Comparison of ENCODE assay signal across 9 cellular contexts in genomic region chr11:62805044-62805892, GRCh38. TPM values are rescaled to one million over a fixed set of nuclear protein-coding genes. Genes with fewer than 3 reads are reported as not detected.
DNase-seq lines count a peak whose midpoint lies in the region; ATAC-seq, FAIRE-seq and TF ChIP-seq lines count a peak whose summit lies in the region.
"Had no signal": no experiment of that assay in that cellular context is flagged by ENCODE, and none has a peak within 500 bp of the region (broad histone marks: within the 10 kb centered on the region; RNA-seq: fewer than 3 reads in every experiment).

Gene NXF1, minus strand, starts transcription at chr11:62805440. Its CDS starts 84 bp downstream, at chr11:62805356.

- FAIRE-seq in keratinocyte (lab: Jason Lieb, UNC) = no peak
- FAIRE-seq: colon had no signal

- H3K36me3 ChIP-seq in keratinocyte (ENCODE audit: control insufficient read depth in 2 of 2, extremely low read depth in 1 of 2, insufficient read depth in 2 of 2, low read length in 2 of 2) = peaks cover 17 to 32% of the 10 kb centered on the region in 2 experiments

- ATAC-seq in GM19025 (IDR thresholded peaks at IDR 0.05; ENCODE audit: low read depth, unreplicated experiment) = peak; percentile 78
- ATAC-seq in HG03280 (IDR thresholded peaks at IDR 0.05; ENCODE audit: unreplicated experiment) = peak; percentile 87

- H3K79me2 ChIP-seq in keratinocyte (ENCODE audit: control insufficient read depth, insufficient read depth, low read length) = peaks cover 22% of the 10 kb centered on the region

- H3K27me3 ChIP-seq in keratinocyte (ENCODE audit: control insufficient read depth, extremely low read depth, insufficient read depth, low read length) = no peaks in the 10 kb centered on the region

- no peaks in the 10 kb centered on the region for H3K9me1 ChIP-seq in keratinocyte (ENCODE audit: control insufficient read depth, extremely low read depth, insufficient read depth, low read length)

- H3K9ac ChIP-seq in keratinocyte (ENCODE audit: control insufficient read depth, extremely low read depth, insufficient read depth, low read length) = peak within 1 kb of the TSS; percentile 96

- H4K20me1 ChIP-seq in keratinocyte (ENCODE audit: control insufficient read depth, extremely low read depth, insufficient read depth, low read length) = peaks cover 6% of the 10 kb centered on the region

- peak in 2 of 3 experiments; percentile 12 to 17 for TF ChIP-seq CTCF in keratinocyte (optimal IDR thresholded peaks at IDR 0.05 in 1 of 3, IDR thresholded peaks at IDR 0.05 in 1 of 3, conservative IDR thresholded peaks at IDR 0.05 in 1 of 3; ENCODE audit: extremely low read depth in 1 of 3, insufficient read depth in 2 of 3, low read length in 3 of 3)

- peak within 1 kb of the TSS; percentile 91 for H2AFZ ChIP-seq in keratinocyte (ENCODE audit: control insufficient read depth, low read length)

- H3K9me3 ChIP-seq in keratinocyte (ENCODE audit: control insufficient read depth, low read depth, low read length) = no peaks in the 10 kb centered on the region

- H3K27ac ChIP-seq in caudate nucleus (ENCODE audit: low read depth, low read length) = peak within 1 kb of the TSS; percentile 84
- peak within 1 kb of the TSS; percentile 80 for H3K27ac ChIP-seq in keratinocyte (ENCODE audit: control insufficient read depth, insufficient read depth, low read length)

- peak within 1 kb of the TSS; percentile 66 to 99 (median 99) for H3K4me3 ChIP-seq in keratinocyte (ENCODE audit: control insufficient read depth in 2 of 3, extremely low read depth in 1 of 3, insufficient read depth in 2 of 3, low read depth in 1 of 3, low read length in 3 of 3)

- DNase-seq in AG20443 (ENCODE audit: low spot score) (peak; percentile 100), NCI-H345 treated with DMSO at 0.1 percent for 48 hours (lab: John Stamatoyannopoulos, UW; ENCODE audit: unreplicated experiment) (peak; percentile 92), caudate nucleus (lab: John Stamatoyannopoulos, UW) (peak; percentile 33 to 96 (median 90)), keratinocyte (ENCODE audit: low read depth, low spot score) (peak; percentile 87)
- DNase-seq in activated CD4-positive, CD25-positive, alpha-beta regulatory T cell (lab: John Stamatoyannopoulos, UW) = peak; percentile 91 to 97 (median 93)
- peak; percentile 91 to 95 (median 92) for DNase-seq in stimulated activated CD4-positive, alpha-beta T cell treated with anti-CD3 and anti-CD28 coated beads, Interleukin-12 subunit alpha, Interleukin-12 subunit beta, amount 100 ng/mL, for 48 hours (ENCODE audit: low read depth in 2 of 3, low spot score in 1 of 3)

- H3K4me1 ChIP-seq in keratinocyte (ENCODE audit: control insufficient read depth, extremely low read depth, insufficient read depth, low read length) = peaks cover 20% of the 10 kb centered on the region

- H3K4me2 ChIP-seq in keratinocyte (ENCODE audit: control insufficient read depth, extremely low read depth, insufficient read depth, low read depth, low read length) = peak within 1 kb of the TSS; percentile 99

- dilution Hi-C loops in keratinocyte (cut with MboI; ENCODE audit: extremely low pct_ligation_motif_present, low sequenced_read_pairs) = no loop called here

RNA-seq across cellular contexts. Expression of gene NXF1, which starts in this region (rescaled TPM):
- 22.8 to 51.2 TPM (median 25.3 TPM) in 3 replicates for polyA plus RNA-seq in keratinocyte
- polyA plus RNA-seq in keratinocyte (2011; ENCODE audit: low read depth) = 94.3 TPM
- 29.0 and 29.3 TPM in 2 replicates for polyA plus RNA-seq in keratinocyte (2011; cell fraction: cytosol; rRNA removed)
- polyA plus RNA-seq in keratinocyte (2011; cell fraction: nucleus; rRNA removed) = 172 and 234 TPM in 2 replicates
- polyA plus RNA-seq in keratinocyte (2012; ENCODE audit: low replicate concordance) = 34.4 and 71.9 TPM in 2 replicates
- 41.2 to 75.3 TPM (median 57.2 TPM) in 3 replicates for polyA minus RNA-seq in keratinocyte
- polyA minus RNA-seq in keratinocyte (2011; cell fraction: cytosol; rRNA and poly(A)+ RNA removed) = 14.8 TPM
- 26.5 and 42.4 TPM in 2 replicates for polyA minus RNA-seq in keratinocyte (2011; cell fraction: nucleus; rRNA and poly(A)+ RNA removed)

Comparison
In these comparisons a context has a peak if more than half of its experiments do, and no peak if none do; other contexts are left out.
1. Peak in every context shown above with its lines: DNase-seq, ATAC-seq, H3K4me3 ChIP-seq and H3K27ac ChIP-seq.